ENCODE assay signal across 8 cellular contexts in genomic region chr1:51878307-51878615, GRCh38. TPM values are rescaled to one million over a fixed set of nuclear protein-coding genes. Genes with fewer than 3 reads are reported as not detected.
DNase-seq lines count a peak whose midpoint lies in the region; ATAC-seq and TF ChIP-seq lines count a peak whose summit lies in the region.

No MANE protein-coding gene starts in this region.

- H3K27me3 ChIP-seq in HUES6 (ENCODE audit: control insufficient read depth, insufficient read depth, low read length) (no peaks in the 10 kb centered on the region), spleen (replicated peaks in 1 of 7) (peaks cover 0 to 19% (median 0%) of the 10 kb centered on the region in 7 donors)

- H3K9ac ChIP-seq in HUES6 (ENCODE audit: low read length), result peak overlapping the region; percentile 93

- intact Hi-C loops in spleen (cut with DNase I; ENCODE audit: low total_unique reads), result no loop called here

- no peak for TF ChIP-seq POLR2A in spleen (IDR thresholded peaks at IDR 0.05)

- peak; percentile 17 for ATAC-seq in GM21367 (IDR thresholded peaks at IDR 0.05; ENCODE audit: unreplicated experiment)
- ATAC-seq in HG03521 (IDR thresholded peaks at IDR 0.05; ENCODE audit: unreplicated experiment), result no peak

- in situ Hi-C loops in KBM-7 (cut with MboI; ENCODE audit: low pct_unique_long_range_greater_than_20kb, low sequenced_read_pairs), result no loop called here

- no peaks in the 10 kb centered on the region for H3K9me3 ChIP-seq in HUES6 (ENCODE audit: control insufficient read depth, insufficient read depth, low read depth, low read length)
- no peaks in the 10 kb centered on the region for H3K9me3 ChIP-seq in spleen

- H3K4me1 ChIP-seq in HUES6 (ENCODE audit: control insufficient read depth, insufficient read depth, low read length) (peaks cover 3% of the 10 kb centered on the region; the same call in 1 of the 2 replicates), spleen (peaks cover 24 to 62% (median 50%) of the 10 kb centered on the region in 6 donors)

- H3K36me3 ChIP-seq in HUES6 (ENCODE audit: control insufficient read depth, insufficient read depth, low read length) (no peaks in the 10 kb centered on the region), spleen (peaks cover 0 to 12% (median 0%) of the 10 kb centered on the region in 6 donors)

- peak overlapping the region; percentile 83 for H3K4me3 ChIP-seq in HUES6 (ENCODE audit: low read depth, low read length)
- peak overlapping the region; percentile 95 for H3K4me3 ChIP-seq in fibroblast of mammary gland (ENCODE audit: control insufficient read depth, low read depth, low read length)
- H3K4me3 ChIP-seq in spleen, result peak overlapping the region; percentile 67 to 95 (median 84)

- 0% methylated on average over 16 to 17 of the region's 17 CpGs; no CpG with 5 or more reads in 1 of the 5 donors for WGBS in spleen, 5 donors

- DNase-seq in fibroblast of mammary gland (ENCODE audit: low read depth) (no peak), spleen (no peak), GDM1 (lab: John Stamatoyannopoulos, UW) (no peak), NCI-H1105 (lab: John Stamatoyannopoulos, UW) (no peak), KBM-7 (no peak)

- H3K27ac ChIP-seq in HUES6 (ENCODE audit: low read depth, low read length), result peak overlapping the region; percentile 79
- peak overlapping the region; percentile 94 to 99 (median 98) for H3K27ac ChIP-seq in spleen

- TF ChIP-seq CTCF in fibroblast of mammary gland (conservative IDR thresholded peaks at IDR 0.05; ENCODE audit: control insufficient read depth, insufficient read depth, low read depth, low read length) (no peak), spleen (IDR thresholded peaks at IDR 0.05 in 8 of 11, conservative IDR thresholded peaks at IDR 0.05 in 3 of 11) (no peak)

RNA-seq across cellular contexts. Expression of gene NRDC, which starts 0.3 kb away (rescaled TPM):
- total RNA-seq in spleen, result 100 to 1,000 TPM; 105 to 189 (median 132) TPM
- 10 to 100 TPM; 61.3 to 85.5 (median 75.2) TPM for polyA plus RNA-seq in spleen
